ENCODE assay signal across 1 cellular context in genomic region chr7:85070967-85071628, GRCh38.
TF ChIP-seq lines count a peak whose summit lies in the region.

No MANE protein-coding gene starts in this region.

TF ChIP-seq in HEK293, 187 proteins besides CTCF, POLR2A, EP300 and RAD21 (continued from another document):
- no peak for TF ChIP-seq ZNF747 (tag by site-specific recombination; IDR thresholded peaks at IDR 0.05)
- no peak for TF ChIP-seq MEIS1 (CRISPR knock-in tag; IDR thresholded peaks at IDR 0.05; ENCODE audit: borderline replicate concordance)
- TF ChIP-seq ZNF837 (tag by site-specific recombination; IDR thresholded peaks at IDR 0.05), result no peak
- TF ChIP-seq SP2 (tag by site-specific recombination; IDR thresholded peaks at IDR 0.05), result no peak
- TF ChIP-seq PATZ1 (tag by site-specific recombination; IDR thresholded peaks at IDR 0.05), result 0 out of 2 replicates have a peak, but pooled peaks have one; percentile 22
- no peak for TF ChIP-seq KLF17 (tag by site-specific recombination; IDR thresholded peaks at IDR 0.05)
- TF ChIP-seq ZNF394 (tag by site-specific recombination; IDR thresholded peaks at IDR 0.05; ENCODE audit: borderline replicate concordance), result no peak
- no peak for TF ChIP-seq ZNF704 (tag by site-specific recombination; IDR thresholded peaks at IDR 0.05)
- no peak for TF ChIP-seq ZNF398 (tag by site-specific recombination; IDR thresholded peaks at IDR 0.05)
- no peak for TF ChIP-seq ZNF664 (tag by site-specific recombination; IDR thresholded peaks at IDR 0.05)
- TF ChIP-seq ZNF555 (tag by site-specific recombination; conservative IDR thresholded peaks at IDR 0.05), result no peak
- TF ChIP-seq REPIN1 (tag by site-specific recombination; IDR thresholded peaks at IDR 0.05; ENCODE audit: low read depth), result no peak
- no peak for TF ChIP-seq ZNF596 (tag by site-specific recombination; IDR thresholded peaks at IDR 0.05)
- TF ChIP-seq ZNF18 (tag by site-specific recombination; IDR thresholded peaks at IDR 0.05), result no peak
- peak; percentile 73 for TF ChIP-seq ZNF629 (tag by site-specific recombination; IDR thresholded peaks at IDR 0.05)
- no peak for TF ChIP-seq ZNF830 (tag by site-specific recombination; IDR thresholded peaks at IDR 0.05; ENCODE audit: low read depth)
- no peak for TF ChIP-seq SCRT2 (tag by site-specific recombination; IDR thresholded peaks at IDR 0.05)
- TF ChIP-seq MYNN (tag by site-specific recombination; IDR thresholded peaks at IDR 0.05; ENCODE audit: borderline replicate concordance), result peak; percentile 72; the same call in 1 of the 2 replicates
- TF ChIP-seq SP7 (tag by site-specific recombination; IDR thresholded peaks at IDR 0.05), result peak; percentile 97
- TF ChIP-seq ZNF433 (tag by site-specific recombination; IDR thresholded peaks at IDR 0.05; ENCODE audit: low read depth), result no peak
- no peak for TF ChIP-seq PRDM10 (tag by site-specific recombination; IDR thresholded peaks at IDR 0.05)
- no peak for TF ChIP-seq BCL11B (tag by site-specific recombination; IDR thresholded peaks at IDR 0.05; ENCODE audit: low read depth)
- no peak for TF ChIP-seq GLIS2 (tag by site-specific recombination; IDR thresholded peaks at IDR 0.05)
- no peak for TF ChIP-seq SP3 (tag by site-specific recombination; IDR thresholded peaks at IDR 0.05)
- no peak for TF ChIP-seq ZNF585B (tag by site-specific recombination; IDR thresholded peaks at IDR 0.05)
- TF ChIP-seq ZNF366 (tag by site-specific recombination; conservative IDR thresholded peaks at IDR 0.05), result peak; percentile 44; the same call in 1 of the 2 replicates
